In the genomic region with DNA sequence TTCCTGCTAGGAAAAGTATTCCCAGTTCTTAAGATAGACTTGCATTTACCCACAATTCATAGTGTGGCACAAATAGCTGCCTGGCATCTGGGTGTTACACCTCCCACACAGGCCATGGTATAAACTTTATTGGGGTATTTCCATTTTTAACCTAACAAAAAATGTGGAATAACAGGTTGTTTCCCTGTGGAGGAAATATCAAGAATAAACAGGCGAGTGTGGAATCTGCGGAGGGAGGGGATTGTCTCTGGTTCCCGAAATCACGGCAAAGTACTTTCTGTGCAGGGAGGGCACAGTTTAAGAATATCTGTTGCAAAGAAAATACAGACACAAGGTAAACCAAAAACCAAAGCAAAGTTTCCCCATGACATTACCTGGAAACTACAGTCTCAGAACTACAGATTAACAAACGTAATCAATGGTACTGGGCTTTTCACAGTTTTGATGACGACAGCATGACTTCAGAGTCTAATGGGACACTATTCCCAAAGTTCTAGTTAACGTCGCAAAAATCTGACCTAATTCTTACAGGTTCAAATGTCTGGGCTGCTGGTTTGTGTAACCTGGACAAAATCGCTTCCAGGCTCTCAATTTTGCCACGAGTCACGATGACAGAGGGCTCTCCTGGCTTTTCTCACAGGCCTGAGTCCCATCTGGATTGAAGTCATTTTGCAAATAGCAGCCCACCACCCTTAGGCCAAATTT, we compare ENCODE assay signal across 8 cellular contexts. TPM values are rescaled to one million over a fixed set of nuclear protein-coding genes. Genes with fewer than 3 reads are reported as not detected.
A peak's percentile ranks its signal among the peaks of the same experiment; 100 is the strongest.
DNase-seq lines count a peak whose midpoint lies in the region; ATAC-seq and TF ChIP-seq lines count a peak whose summit lies in the region.

No MANE protein-coding gene starts in this region.

- H3K4me1 Mint-ChIP-seq in activated naive CD4-positive, alpha-beta T cell treated with anti-CD3 and anti-CD28 coated beads, Interleukin-2, amount 10 ng/mL, durations not matched to agents 7 days and 5 days: peaks cover 66% of the 10 kb centered on the region

- CTCF ChIA-PET in activated naive CD4-positive, alpha-beta T cell treated with anti-CD3 and anti-CD28 coated beads, Interleukin-2, amount 10 ng/mL, durations not matched to agents 7 days and 5 days (lab: Charles Lee): interaction anchor here (1.2 to 2.5 kb wide), 2 partner anchors 11 to 33 kb away, joined by 3 to 7 read pairs; no protein-coding TSS in a partner anchor

- H3K36me3 ChIP-seq in stomach: no peaks in the 10 kb centered on the region

- H3K9me3 Mint-ChIP-seq in activated naive CD4-positive, alpha-beta T cell treated with anti-CD3 and anti-CD28 coated beads, Interleukin-2, amount 10 ng/mL, durations not matched to agents 7 days and 5 days: no peaks in the 10 kb centered on the region

- no peak for ATAC-seq in HG03460 (IDR thresholded peaks at IDR 0.05; ENCODE audit: unreplicated experiment)

- no peak for TF ChIP-seq EP300 in stomach (IDR thresholded peaks at IDR 0.05)

- peak overlapping the region; percentile 92 for H3K27ac Mint-ChIP-seq in activated naive CD4-positive, alpha-beta T cell treated with anti-CD3 and anti-CD28 coated beads, Interleukin-2, amount 10 ng/mL, durations not matched to agents 7 days and 5 days

- H3K27me3 Mint-ChIP-seq in activated naive CD4-positive, alpha-beta T cell treated with anti-CD3 and anti-CD28 coated beads, Interleukin-2, amount 10 ng/mL, durations not matched to agents 7 days and 5 days: no peaks in the 10 kb centered on the region

- peaks cover 49 to 73% (median 67%) of the 10 kb centered on the region in 4 donors for H3K4me1 ChIP-seq in stomach

- H3K4me3 ChIP-seq in iPS-18c (ENCODE audit: insufficient read depth, low read depth, low read length) (peak overlapping the region; percentile 97), stomach (peak overlapping the region; percentile 71 to 98 (median 88))

- peak overlapping the region; percentile 64 to 99 (median 96) for H3K27ac ChIP-seq in stomach

- WGBS in stomach, 5 donors: 2 to 10% (median 7%) methylated on average over 11 of the region's 11 CpGs

- no peaks in the 10 kb centered on the region for H3K27me3 ChIP-seq in stomach

- H3K4me3 Mint-ChIP-seq in activated naive CD4-positive, alpha-beta T cell treated with anti-CD3 and anti-CD28 coated beads, Interleukin-2, amount 10 ng/mL, durations not matched to agents 7 days and 5 days: peak overlapping the region; percentile 89

- intact Hi-C loops in stomach (cut with DNase I; ENCODE audit: low total_unique reads): no loop called here

- TF ChIP-seq CTCF in stomach (IDR thresholded peaks at IDR 0.05): no peak

- peak; percentile 38 for DNase-seq in DMS 273 (lab: John Stamatoyannopoulos, UW; ENCODE audit: unreplicated experiment)
- DNase-seq in DMS 273 treated with DMSO at 0.1 percent for 48 hours (lab: John Stamatoyannopoulos, UW): no peak
- DNase-seq in activated naive CD4-positive, alpha-beta T cell treated with anti-CD3 and anti-CD28 coated beads, Interleukin-2, amount 10 ng/mL, durations not matched to agents 7 days and 5 days: no peak
- DNase-seq in stomach: no peak
- DNase-seq in AG08396 (ENCODE audit: low spot score): no peak
- no peak for DNase-seq in AML-193 (lab: John Stamatoyannopoulos, UW)

- no peak for TF ChIP-seq POLR2A in stomach (IDR thresholded peaks at IDR 0.05)

- H3K9me3 ChIP-seq in iPS-18c (ENCODE audit: control insufficient read depth, insufficient read depth, low read length) (no peaks in the 10 kb centered on the region), stomach (no peaks in the 10 kb centered on the region)

- peaks cover 26% of the 10 kb centered on the region for H3K36me3 Mint-ChIP-seq in activated naive CD4-positive, alpha-beta T cell treated with anti-CD3 and anti-CD28 coated beads, Interleukin-2, amount 10 ng/mL, durations not matched to agents 7 days and 5 days

RNA-seq across cellular contexts. Expression of gene STARD7, which starts 1.4 kb away (rescaled TPM):
- 100 to 1,000 TPM in 2 of 5 donors, 10 to 100 TPM in 3; 30.3 to 165 (median 87.5) TPM for total RNA-seq in stomach
- polyA plus RNA-seq in stomach: 10 to 100 TPM; 34.6 to 46.4 (median 43.1) TPM

RNA-seq across cellular contexts. Expression of gene TMEM127, which starts 58.6 kb away (rescaled TPM):
- 10 to 100 TPM in 4 of 5 donors, 1 to 10 TPM in 1; 5.8 to 51.6 (median 21.9) TPM for total RNA-seq in stomach
- polyA plus RNA-seq in stomach: 10 to 100 TPM in 1 of 3 donors, 1 to 10 TPM in 2; 5.7 to 11.4 (median 9.6) TPM

RNA-seq across cellular contexts. Expression of gene CIAO1, which starts 58.8 kb away (rescaled TPM):
- 100 to 1,000 TPM in 2 of 5 donors, 10 to 100 TPM in 3; 58.3 to 161 (median 95.3) TPM for total RNA-seq in stomach
- 10 to 100 TPM; 29.3 to 43.4 (median 42.3) TPM for polyA plus RNA-seq in stomach
